Comparison of ENCODE assay signal across 17 cellular contexts in genomic region chr12:117068492-117068891, GRCh38. TPM values are rescaled to one million over a fixed set of nuclear protein-coding genes. Genes with fewer than 3 reads are reported as not detected.
"Had no signal": no experiment of that assay in that cellular context is flagged by ENCODE, and none has a peak within 500 bp of the region (broad histone marks: within the 10 kb centered on the region; RNA-seq: fewer than 3 reads in every experiment).

No MANE protein-coding gene starts in this region.

- H3K27me3 ChIP-seq: esophagus muscularis mucosa, gastrocnemius medialis had no signal

- H3K27ac ChIP-seq: epithelial cell of prostate, esophagus muscularis mucosa, gastrocnemius medialis, parathyroid adenoma, prostate gland, skin epidermis had no signal

- H3K4me3 ChIP-seq: esophagus muscularis mucosa, gastrocnemius medialis, prostate gland, skin epidermis had no signal

- H3K27ac Mint-ChIP-seq: naive B cell, nephron had no signal

- H3K27me3 Mint-ChIP-seq: effector memory CD8-positive, alpha-beta T cell had no signal

- H3K4me1 Mint-ChIP-seq: nephron had no signal

- H3K9me3 ChIP-seq: esophagus muscularis mucosa, gastrocnemius medialis, prostate gland had no signal

- FAIRE-seq: keratinocyte had no signal

- H3K9me3 Mint-ChIP-seq: effector memory CD8-positive, alpha-beta T cell; immature natural killer cell; naive B cell; nephron had no signal

- H3K36me3 Mint-ChIP-seq: naive B cell had no signal

- H3K4me3 Mint-ChIP-seq: effector memory CD8-positive, alpha-beta T cell; naive B cell; nephron had no signal

- H3K36me3 ChIP-seq: esophagus muscularis mucosa, gastrocnemius medialis, prostate gland had no signal

- DNase-seq: effector memory CD8-positive, alpha-beta T cell; gastrocnemius medialis; immature natural killer cell; mesendoderm; naive B cell; stimulated activated CD4-positive, alpha-beta T cell treated with anti-CD3 and anti-CD28 coated beads, Interleukin-12 subunit alpha, Interleukin-12 subunit beta, amount 100 ng/mL, for 4 hours; stimulated activated naive CD4-positive, alpha-beta T cell treated with Interleukin-2 at 50 U/mL for 16 hours; trophoblast cell had no signal

- H3K4me1 ChIP-seq: gastrocnemius medialis, prostate gland had no signal

- ATAC-seq: effector memory CD8-positive, alpha-beta T cell; gastrocnemius medialis; sciatic nerve had no signal

RNA-seq across cellular contexts. Expression of gene TESC, which starts 30.7 kb away (rescaled TPM):
- total RNA-seq: fibroblast of villous mesenchyme had no signal
